8 cellular contexts compared by ENCODE assay signal in genomic region chr7:74454059-74454947, GRCh38. TPM values are rescaled to one million over a fixed set of nuclear protein-coding genes. Genes with fewer than 3 reads are reported as not detected.
DNase-seq lines count a peak whose midpoint lies in the region; ATAC-seq and TF ChIP-seq lines count a peak whose summit lies in the region.

No MANE protein-coding gene starts in this region.

- H3K9me3 ChIP-seq in CD4-positive, alpha-beta T cell (ENCODE audit: control insufficient read depth, low read length), result no peaks in the 10 kb centered on the region
- no peaks in the 10 kb centered on the region for H3K9me3 ChIP-seq in NT2/D1 (ENCODE audit: insufficient read depth, low read length)
- no peaks in the 10 kb centered on the region for H3K9me3 ChIP-seq in mucosa of rectum (ENCODE audit: control insufficient read depth in 2 of 2, low read length in 2 of 2)

- no peaks in the 10 kb centered on the region for H3K27me3 ChIP-seq in CD4-positive, alpha-beta T cell (ENCODE audit: control insufficient read depth, insufficient read depth, low read length)
- H3K27me3 ChIP-seq in NT2/D1 (ENCODE audit: insufficient read depth, insufficient read length), result no peaks in the 10 kb centered on the region
- no peaks in the 10 kb centered on the region for H3K27me3 ChIP-seq in dorsolateral prefrontal cortex
- no peaks in the 10 kb centered on the region for H3K27me3 ChIP-seq in mucosa of rectum (ENCODE audit: control insufficient read depth in 2 of 2, insufficient read depth in 2 of 2, low read length in 2 of 2)

- H3K9ac ChIP-seq in NT2/D1 (ENCODE audit: insufficient read length, low read depth), result peak overlapping the region; percentile 81
- H3K9ac ChIP-seq in mucosa of rectum (ENCODE audit: low read depth in 1 of 2, low read length in 2 of 2), result peak overlapping the region; percentile 60 to 61

- peak overlapping the region; percentile 80 for H3K27ac Mint-ChIP-seq in CD4-positive, alpha-beta T cell

- POLR2A ChIA-PET in CD4-positive, alpha-beta T cell (lab: Charles Lee), result no interaction called here

- no peak overlapping the region for H3K27ac ChIP-seq in CD4-positive, alpha-beta T cell (ENCODE audit: low read depth, low read length)
- H3K27ac ChIP-seq in dorsolateral prefrontal cortex, result peak overlapping the region; percentile 24 to 96 (median 90)
- H3K27ac ChIP-seq in mucosa of rectum (ENCODE audit: low read depth in 2 of 2, low read length in 2 of 2), result peak overlapping the region; percentile 61 to 62
- H3K27ac ChIP-seq in urinary bladder (ENCODE audit: low read depth), result peak overlapping the region; percentile 84

- peak overlapping the region; percentile 68 for H3K4me3 Mint-ChIP-seq in CD4-positive, alpha-beta T cell

- peak in 1 of 10 experiments; percentile 13 for DNase-seq in CD4-positive, alpha-beta T cell
- no peak for DNase-seq in NT2/D1 (ENCODE audit: low read depth, low spot score)
- peak in 2 of 10 donors; percentile 13 to 38 for DNase-seq in dorsolateral prefrontal cortex
- DNase-seq in NCI-H2196 treated with DMSO at 0.1 percent for 48 hours (lab: John Stamatoyannopoulos, UW; ENCODE audit: unreplicated experiment), result no peak
- DNase-seq in ureter (ENCODE audit: low spot score), result no peak

- CTCF ChIA-PET in CD4-positive, alpha-beta T cell (lab: Charles Lee), result no interaction called here

- H3K4me1 ChIP-seq in NT2/D1 (ENCODE audit: insufficient read depth, insufficient read length) (peaks cover 5% of the 10 kb centered on the region), mucosa of rectum (ENCODE audit: control insufficient read depth in 2 of 2, insufficient read depth in 2 of 2, low read length in 2 of 2) (peaks cover 18% of the 10 kb centered on the region in 2 donors), urinary bladder (ENCODE audit: insufficient read depth) (peaks cover 2% of the 10 kb centered on the region)

- H3K4me3 ChIP-seq in NT2/D1 (ENCODE audit: insufficient read length, low read depth) (peak overlapping the region; percentile 49), dorsolateral prefrontal cortex (peak overlapping the region; percentile 56 to 90 (median 78)), mucosa of rectum (ENCODE audit: low read length in 2 of 2) (peak overlapping the region; percentile 55 to 57), urinary bladder (ENCODE audit: low read depth, low read length) (peak overlapping the region; percentile 83)

- intact Hi-C loops in CD4-positive, alpha-beta T cell (cut with DNase I, micrococcal nuclease), result loop anchor here in 1 of 2 experiments (5.0 kb wide), 1 partner anchor 203 kb away; the partner anchor contains the start of gene GTF2I
- intact Hi-C loops in dorsolateral prefrontal cortex (cut with DNase I), result loop anchor here (10.0 kb wide), 2 partner anchors 110 to 200 kb away; partner anchors contain the start of gene GTF2I (in 1 of the 2)

- ATAC-seq in CD4-positive, alpha-beta T cell (ENCODE audit: poor library complexity), result no peak
- no peak for ATAC-seq in GM18867 (IDR thresholded peaks at IDR 0.05; ENCODE audit: unreplicated experiment)

- no peaks in the 10 kb centered on the region for H3K27me3 Mint-ChIP-seq in CD4-positive, alpha-beta T cell

- peaks cover 20% of the 10 kb centered on the region for H3K4me1 Mint-ChIP-seq in CD4-positive, alpha-beta T cell (ENCODE audit: low read depth)

- peaks cover 5% of the 10 kb centered on the region for H3K36me3 Mint-ChIP-seq in CD4-positive, alpha-beta T cell (ENCODE audit: low read depth)

- H3K36me3 ChIP-seq in NT2/D1 (ENCODE audit: insufficient read depth, insufficient read length, low read length) (peaks cover 8% of the 10 kb centered on the region), mucosa of rectum (ENCODE audit: control insufficient read depth in 2 of 2, insufficient read depth in 2 of 2, low read length in 2 of 2) (no peaks in the 10 kb centered on the region), urinary bladder (ENCODE audit: insufficient read depth) (no peaks in the 10 kb centered on the region)

- 3% methylated on average over 53 of the region's 54 CpGs for WGBS in urinary bladder

- H3K9me3 Mint-ChIP-seq in CD4-positive, alpha-beta T cell, result no peaks in the 10 kb centered on the region

- no peak for TF ChIP-seq CTCF in CD4-positive, alpha-beta T cell (IDR thresholded peaks at IDR 0.05)
- TF ChIP-seq CTCF in dorsolateral prefrontal cortex (IDR thresholded peaks at IDR 0.05 in 54 of 56, conservative IDR thresholded peaks at IDR 0.05 in 2 of 56; ENCODE audit: low read depth in 1 of 56, partially characterized antibody in 56 of 56), result no peak

RNA-seq across cellular contexts. Expression of gene GTF2IRD1, which starts 0.6 kb away (rescaled TPM):
- 1 to 10 TPM in 1 of 2 experiments, under 1 TPM in 1; 0.74 to 1.2 TPM for total RNA-seq in CD4-positive, alpha-beta T cell
- total RNA-seq in dorsolateral prefrontal cortex (10 to 100 TPM; 13.2 to 37.2 (median 22.2) TPM), urinary bladder (8.6 TPM), ureter (30.0 TPM)
- polyA plus RNA-seq in urinary bladder, result 22.7 TPM
